ENCODE assay signal across 1 cellular context in the genomic region with DNA sequence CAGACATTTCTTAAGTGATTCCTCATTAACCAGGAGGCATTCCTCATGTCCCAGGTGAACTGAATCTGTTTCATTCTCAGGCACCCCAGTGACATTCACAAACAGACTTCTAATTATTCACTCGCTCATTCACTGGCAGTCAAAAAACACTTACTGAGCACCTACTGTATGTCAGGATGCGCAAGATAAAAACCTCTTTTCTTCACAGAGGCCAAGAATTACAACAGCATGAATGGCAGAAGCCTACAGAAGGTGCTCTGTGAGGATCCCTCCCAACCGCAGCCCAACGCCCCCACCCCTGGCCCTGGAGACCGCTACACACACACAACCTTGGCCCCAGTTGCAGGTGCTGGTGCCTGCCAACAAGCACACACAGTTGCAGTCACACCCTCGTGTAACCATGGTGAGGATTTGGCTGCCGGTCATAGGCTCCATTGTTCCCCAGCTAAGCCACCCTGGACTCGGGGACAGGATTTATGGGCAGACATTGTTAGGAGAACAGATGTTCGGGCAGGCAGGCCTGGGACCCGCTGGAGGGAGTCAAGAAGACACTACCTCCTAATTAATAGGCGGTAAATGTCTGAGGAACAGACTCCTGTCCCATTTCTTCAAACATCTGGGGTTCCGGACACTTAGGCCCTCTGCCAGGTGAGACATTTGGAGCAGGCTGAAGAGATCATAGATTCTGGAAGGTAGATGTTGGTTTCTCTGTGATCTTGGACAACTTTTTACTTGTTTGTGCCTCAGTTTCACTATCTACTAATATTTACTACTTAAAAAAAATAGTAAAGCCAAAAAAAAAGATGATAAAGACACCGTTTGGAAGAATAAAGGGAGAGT.
TF ChIP-seq lines count a peak whose summit lies in the region.

No MANE protein-coding gene starts in this region.

TF ChIP-seq in GM23338, 12 proteins besides CTCF, POLR2A, EP300 and RAD21 (continued from another document):
- TF ChIP-seq ZNF331 (CRISPR knock-in tag; IDR thresholded peaks at IDR 0.05; ENCODE audit: low read depth), result no peak
- no peak for TF ChIP-seq POLR2AphosphoS5 (IDR thresholded peaks at IDR 0.05; ENCODE audit: low read depth)
- no peak for TF ChIP-seq NANOG (IDR thresholded peaks at IDR 0.05; ENCODE audit: borderline replicate concordance)
- no peak for TF ChIP-seq ZNF462 (CRISPR knock-in tag; IDR thresholded peaks at IDR 0.05)
- TF ChIP-seq STAT1 (IDR thresholded peaks at IDR 0.05; ENCODE audit: unreplicated experiment), result no peak
- TF ChIP-seq JUNB (IDR thresholded peaks at IDR 0.05; ENCODE audit: unreplicated experiment), result no peak
